1 cellular context compared by ENCODE assay signal in the genomic region with DNA sequence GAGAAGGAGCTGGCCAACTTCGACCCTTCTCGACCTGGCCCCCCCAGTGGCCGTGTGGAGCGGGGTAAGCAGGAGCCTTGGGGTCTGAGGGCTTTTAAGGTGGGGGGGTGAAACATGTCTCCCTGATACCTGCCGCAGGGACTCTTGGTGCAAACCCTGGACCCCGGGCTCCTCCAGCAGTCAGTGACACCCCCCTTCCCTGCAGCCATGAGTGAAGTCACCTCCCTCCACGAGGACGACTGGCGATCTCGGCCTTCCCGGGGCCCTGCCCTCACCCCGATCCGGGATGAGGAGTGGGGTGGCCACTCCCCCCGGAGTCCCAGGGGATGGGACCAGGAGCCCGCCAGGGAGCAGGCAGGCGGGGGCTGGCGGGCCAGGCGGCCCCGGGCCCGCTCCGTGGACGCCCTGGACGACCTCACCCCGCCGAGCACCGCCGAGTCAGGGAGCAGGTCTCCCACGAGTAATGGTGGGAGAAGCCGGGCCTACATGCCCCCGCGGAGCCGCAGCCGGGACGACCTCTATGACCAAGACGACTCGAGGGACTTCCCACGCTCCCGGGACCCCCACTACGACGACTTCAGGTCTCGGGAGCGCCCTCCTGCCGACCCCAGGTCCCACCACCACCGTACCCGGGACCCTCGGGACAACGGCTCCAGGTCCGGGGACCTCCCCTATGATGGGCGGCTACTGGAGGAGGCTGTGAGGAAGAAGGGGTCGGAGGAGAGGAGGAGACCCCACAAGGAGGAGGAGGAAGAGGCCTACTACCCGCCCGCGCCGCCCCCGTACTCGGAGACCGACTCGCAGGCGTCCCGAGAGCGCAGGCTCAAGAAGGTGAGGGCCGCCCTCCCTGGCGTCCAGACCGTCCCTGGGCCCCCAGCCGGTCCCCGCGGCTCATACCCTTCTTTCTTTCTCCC.
TF ChIP-seq lines count a peak whose summit lies in the region.

No MANE protein-coding gene starts in this region.

TF ChIP-seq in GM12878, 131 proteins besides CTCF, POLR2A, EP300 and RAD21:
- TF ChIP-seq POLR2AphosphoS5 (IDR thresholded peaks at IDR 0.05; ENCODE audit: low read length), result peak; percentile 57
- 0 out of 2 replicates have a peak, but pooled peaks have one; percentile 34 for TF ChIP-seq GATAD2B (conservative IDR thresholded peaks at IDR 0.05; ENCODE audit: low read depth)
- TF ChIP-seq NR2F1 (conservative IDR thresholded peaks at IDR 0.05), result peak; percentile 12; the same call in 1 of the 2 replicates
- TF ChIP-seq, protein P1, sequence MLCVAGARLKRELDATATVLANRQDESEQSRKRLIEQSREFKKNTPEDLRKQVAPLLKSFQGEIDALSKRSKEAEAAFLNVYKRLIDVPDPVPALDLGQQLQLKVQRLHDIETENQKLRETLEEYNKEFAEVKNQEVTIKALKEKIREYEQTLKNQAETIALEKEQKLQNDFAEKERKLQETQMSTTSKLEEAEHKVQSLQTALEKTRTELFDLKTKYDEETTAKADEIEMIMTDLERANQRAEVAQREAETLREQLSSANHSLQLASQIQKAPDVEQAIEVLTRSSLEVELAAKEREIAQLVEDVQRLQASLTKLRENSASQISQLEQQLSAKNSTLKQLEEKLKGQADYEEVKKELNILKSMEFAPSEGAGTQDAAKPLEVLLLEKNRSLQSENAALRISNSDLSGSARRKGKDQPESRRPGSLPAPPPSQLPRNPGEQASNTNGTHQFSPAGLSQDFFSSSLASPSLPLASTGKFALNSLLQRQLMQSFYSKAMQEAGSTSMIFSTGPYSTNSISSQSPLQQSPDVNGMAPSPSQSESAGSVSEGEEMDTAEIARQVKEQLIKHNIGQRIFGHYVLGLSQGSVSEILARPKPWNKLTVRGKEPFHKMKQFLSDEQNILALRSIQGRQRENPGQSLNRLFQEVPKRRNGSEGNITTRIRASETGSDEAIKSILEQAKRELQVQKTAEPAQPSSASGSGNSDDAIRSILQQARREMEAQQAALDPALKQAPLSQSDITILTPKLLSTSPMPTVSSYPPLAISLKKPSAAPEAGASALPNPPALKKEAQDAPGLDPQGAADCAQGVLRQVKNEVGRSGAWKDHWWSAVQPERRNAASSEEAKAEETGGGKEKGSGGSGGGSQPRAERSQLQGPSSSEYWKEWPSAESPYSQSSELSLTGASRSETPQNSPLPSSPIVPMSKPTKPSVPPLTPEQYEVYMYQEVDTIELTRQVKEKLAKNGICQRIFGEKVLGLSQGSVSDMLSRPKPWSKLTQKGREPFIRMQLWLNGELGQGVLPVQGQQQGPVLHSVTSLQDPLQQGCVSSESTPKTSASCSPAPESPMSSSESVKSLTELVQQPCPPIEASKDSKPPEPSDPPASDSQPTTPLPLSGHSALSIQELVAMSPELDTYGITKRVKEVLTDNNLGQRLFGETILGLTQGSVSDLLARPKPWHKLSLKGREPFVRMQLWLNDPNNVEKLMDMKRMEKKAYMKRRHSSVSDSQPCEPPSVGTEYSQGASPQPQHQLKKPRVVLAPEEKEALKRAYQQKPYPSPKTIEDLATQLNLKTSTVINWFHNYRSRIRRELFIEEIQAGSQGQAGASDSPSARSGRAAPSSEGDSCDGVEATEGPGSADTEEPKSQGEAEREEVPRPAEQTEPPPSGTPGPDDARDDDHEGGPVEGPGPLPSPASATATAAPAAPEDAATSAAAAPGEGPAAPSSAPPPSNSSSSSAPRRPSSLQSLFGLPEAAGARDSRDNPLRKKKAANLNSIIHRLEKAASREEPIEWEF (IDR thresholded peaks at IDR 0.05; ENCODE audit: insufficient replicate concordance, low read depth, low read length), result no peak
- no peak for TF ChIP-seq TCF7 (IDR thresholded peaks at IDR 0.05; ENCODE audit: borderline replicate concordance)
- no peak for TF ChIP-seq SIX5 (IDR thresholded peaks at IDR 0.05; ENCODE audit: low read depth, low read length, severe bottlenecking)
- TF ChIP-seq, protein P2, sequence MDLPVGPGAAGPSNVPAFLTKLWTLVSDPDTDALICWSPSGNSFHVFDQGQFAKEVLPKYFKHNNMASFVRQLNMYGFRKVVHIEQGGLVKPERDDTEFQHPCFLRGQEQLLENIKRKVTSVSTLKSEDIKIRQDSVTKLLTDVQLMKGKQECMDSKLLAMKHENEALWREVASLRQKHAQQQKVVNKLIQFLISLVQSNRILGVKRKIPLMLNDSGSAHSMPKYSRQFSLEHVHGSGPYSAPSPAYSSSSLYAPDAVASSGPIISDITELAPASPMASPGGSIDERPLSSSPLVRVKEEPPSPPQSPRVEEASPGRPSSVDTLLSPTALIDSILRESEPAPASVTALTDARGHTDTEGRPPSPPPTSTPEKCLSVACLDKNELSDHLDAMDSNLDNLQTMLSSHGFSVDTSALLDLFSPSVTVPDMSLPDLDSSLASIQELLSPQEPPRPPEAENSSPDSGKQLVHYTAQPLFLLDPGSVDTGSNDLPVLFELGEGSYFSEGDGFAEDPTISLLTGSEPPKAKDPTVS (IDR thresholded peaks at IDR 0.05; ENCODE audit: low read depth, low read length), result no peak
- 0 out of 2 replicates have a peak, but pooled peaks have one; percentile 24 for TF ChIP-seq ZNF207 (IDR thresholded peaks at IDR 0.05; ENCODE audit: borderline replicate concordance)
- TF ChIP-seq FOXK2 (IDR thresholded peaks at IDR 0.05), result no peak
- peak in 1 of 2 experiments; percentile 90; a peak in 2 of 3 replicates for TF ChIP-seq EGR1 (IDR thresholded peaks at IDR 0.05; ENCODE audit: borderline replicate concordance in 1 of 2, low read depth in 2 of 2, low read length in 2 of 2)
- TF ChIP-seq CBFB (IDR thresholded peaks at IDR 0.05; ENCODE audit: low read depth), result 0 out of 2 replicates have a peak, but pooled peaks have one; percentile 34
- TF ChIP-seq MTA2 (IDR thresholded peaks at IDR 0.05; ENCODE audit: low read depth), result no peak
- no peak for TF ChIP-seq MYC (IDR thresholded peaks at IDR 0.05; ENCODE audit: insufficient read depth, insufficient read length, insufficient replicate concordance, low read length, severe bottlenecking)
- no peak for TF ChIP-seq HCFC1 (IDR thresholded peaks at IDR 0.05; ENCODE audit: low read length)
- peak; percentile 27; the same call in 1 of the 2 replicates for TF ChIP-seq IKZF1 (conservative IDR thresholded peaks at IDR 0.05)
- no peak for TF ChIP-seq PAX5 (IDR thresholded peaks at IDR 0.05; ENCODE audit: borderline replicate concordance, low read depth, low read length)
- TF ChIP-seq HDGF (IDR thresholded peaks at IDR 0.05), result peak; percentile 81
- TF ChIP-seq TCF12 (IDR thresholded peaks at IDR 0.05; ENCODE audit: low read depth, low read length), result no peak
- TF ChIP-seq ETV6 (conservative IDR thresholded peaks at IDR 0.05 in 1 of 2, IDR thresholded peaks at IDR 0.05 in 1 of 2; ENCODE audit: borderline replicate concordance in 1 of 2, low read depth in 1 of 2), result no peak
